In genomic region chr1:1371741-1372711, GRCh38 we compare ENCODE assay signal across 8 cellular contexts. TPM values are rescaled to one million over a fixed set of nuclear protein-coding genes. Genes with fewer than 3 reads are reported as not detected.
DNase-seq lines count a peak whose midpoint lies in the region; ATAC-seq, FAIRE-seq and TF ChIP-seq lines count a peak whose summit lies in the region.

No MANE protein-coding gene starts in this region.

- peaks cover 2% of the 10 kb centered on the region for H3K36me3 Mint-ChIP-seq in astrocyte (ENCODE audit: low read depth, unreplicated experiment)

- no peak overlapping the region for H3K4me3 ChIP-seq in astrocyte (ENCODE audit: insufficient read depth, low read depth, low read length)
- H3K4me3 ChIP-seq in keratinocyte (ENCODE audit: control insufficient read depth in 2 of 3, extremely low read depth in 1 of 3, insufficient read depth in 2 of 3, low read depth in 1 of 3, low read length in 3 of 3): no peak overlapping the region

- dilution Hi-C loops in keratinocyte (cut with MboI; ENCODE audit: extremely low pct_ligation_motif_present, low sequenced_read_pairs): no loop called here

- H3K9me3 ChIP-seq in KOPT-K1 (ENCODE audit: insufficient read depth, low read length, poor library complexity, severe bottlenecking): peaks cover 4% of the 10 kb centered on the region
- H3K9me3 ChIP-seq in astrocyte (ENCODE audit: insufficient read depth, low read depth, low read length): peaks cover 4% of the 10 kb centered on the region
- H3K9me3 ChIP-seq in keratinocyte (ENCODE audit: control insufficient read depth, low read depth, low read length): peaks cover 3% of the 10 kb centered on the region

- DNase-seq in GDM1 (lab: John Stamatoyannopoulos, UW) (peak; percentile 47), T-helper 9 cell (peak; percentile 77), astrocyte (ENCODE audit: low read depth) (no peak), keratinocyte (ENCODE audit: low read depth, low spot score) (no peak)
- DNase-seq in stimulated activated CD4-positive, alpha-beta T cell treated with anti-CD3 and anti-CD28 coated beads, Interleukin-4, amount 100 ng/mL, for 4 hours: peak; percentile 62 to 79

- no peak overlapping the region for H3K27ac Mint-ChIP-seq in astrocyte (ENCODE audit: unreplicated experiment)

- no peak for FAIRE-seq in astrocyte (lab: Jason Lieb, UNC)
- no peak for FAIRE-seq in keratinocyte (lab: Jason Lieb, UNC)

- H4K20me1 ChIP-seq in astrocyte (ENCODE audit: insufficient read depth, low read length) (peaks cover 26% of the 10 kb centered on the region), keratinocyte (ENCODE audit: control insufficient read depth, extremely low read depth, insufficient read depth, low read length) (no peaks in the 10 kb centered on the region)

- H3K4me3 Mint-ChIP-seq in astrocyte (ENCODE audit: unreplicated experiment): no peak overlapping the region

- H3K79me2 ChIP-seq in astrocyte (ENCODE audit: insufficient read depth, low read length) (peaks cover 34% of the 10 kb centered on the region), keratinocyte (ENCODE audit: control insufficient read depth, insufficient read depth, low read length) (peaks cover 30% of the 10 kb centered on the region)

- ATAC-seq in HG03442 (IDR thresholded peaks at IDR 0.05; ENCODE audit: unreplicated experiment) (no peak), GM18870 (IDR thresholded peaks at IDR 0.05; ENCODE audit: unreplicated experiment) (no peak)

- peak overlapping the region; percentile 12 for H3K27ac ChIP-seq in KOPT-K1 (ENCODE audit: low read depth, low read length, poor library complexity, severe bottlenecking)
- H3K27ac ChIP-seq in astrocyte (ENCODE audit: low read depth, low read length): no peak overlapping the region
- no peak overlapping the region for H3K27ac ChIP-seq in keratinocyte (ENCODE audit: control insufficient read depth, insufficient read depth, low read length)

- H3K4me2 ChIP-seq in astrocyte (ENCODE audit: low read length) (no peak overlapping the region), keratinocyte (ENCODE audit: control insufficient read depth, extremely low read depth, insufficient read depth, low read depth, low read length) (no peak overlapping the region)

- H3K36me3 ChIP-seq in KOPT-K1 (ENCODE audit: insufficient read depth, low read length) (peaks cover 14% of the 10 kb centered on the region; the same call in 1 of the 2 replicates), astrocyte (ENCODE audit: insufficient read depth, low read length) (peaks cover 3% of the 10 kb centered on the region), keratinocyte (ENCODE audit: control insufficient read depth in 2 of 2, extremely low read depth in 1 of 2, insufficient read depth in 2 of 2, low read length in 2 of 2) (peaks cover 3 to 8% of the 10 kb centered on the region in 2 experiments)

- H3K4me1 ChIP-seq in astrocyte (ENCODE audit: insufficient read depth, low read length) (peaks cover 18% of the 10 kb centered on the region), keratinocyte (ENCODE audit: control insufficient read depth, extremely low read depth, insufficient read depth, low read length) (peaks cover 12% of the 10 kb centered on the region)

- no peak overlapping the region for H3K9ac ChIP-seq in astrocyte (ENCODE audit: low read length)
- H3K9ac ChIP-seq in keratinocyte (ENCODE audit: control insufficient read depth, extremely low read depth, insufficient read depth, low read length): no peak overlapping the region

- H3K4me1 Mint-ChIP-seq in astrocyte (ENCODE audit: low read depth, unreplicated experiment): peaks cover 10% of the 10 kb centered on the region

- H2AFZ ChIP-seq in astrocyte (ENCODE audit: low read depth, low read length) (no peak overlapping the region), keratinocyte (ENCODE audit: control insufficient read depth, low read length) (no peak overlapping the region)

- no peaks in the 10 kb centered on the region for H3K9me3 Mint-ChIP-seq in astrocyte (ENCODE audit: unreplicated experiment)

- TF ChIP-seq CTCF in astrocyte (IDR thresholded peaks at IDR 0.05; ENCODE audit: insufficient read depth, low read depth, low read length): peak; percentile 65
- peak; percentile 74 to 98 (median 76) for TF ChIP-seq CTCF in keratinocyte (optimal IDR thresholded peaks at IDR 0.05 in 1 of 3, IDR thresholded peaks at IDR 0.05 in 1 of 3, conservative IDR thresholded peaks at IDR 0.05 in 1 of 3; ENCODE audit: extremely low read depth in 1 of 3, insufficient read depth in 2 of 3, low read length in 3 of 3)

- H3K27me3 Mint-ChIP-seq in astrocyte (ENCODE audit: low read depth, unreplicated experiment): no peaks in the 10 kb centered on the region

- no peaks in the 10 kb centered on the region for H3K9me1 ChIP-seq in keratinocyte (ENCODE audit: control insufficient read depth, extremely low read depth, insufficient read depth, low read length)

- H3K27me3 ChIP-seq in astrocyte (ENCODE audit: insufficient read depth, low read length) (no peaks in the 10 kb centered on the region), keratinocyte (ENCODE audit: control insufficient read depth, extremely low read depth, insufficient read depth, low read length) (no peaks in the 10 kb centered on the region)

RNA-seq across cellular contexts. Expression of gene AURKAIP1, which starts 3.0 kb away (rescaled TPM):
- total RNA-seq in astrocyte: 135 and 139 TPM in 2 replicates
- polyA plus RNA-seq in keratinocyte: 75.8 to 86.9 TPM (median 83.2 TPM) in 3 replicates
- 159 TPM for polyA plus RNA-seq in keratinocyte (2011; ENCODE audit: low read depth)
- polyA plus RNA-seq in keratinocyte (2011; cell fraction: cytosol; rRNA removed): 36.7 and 110 TPM in 2 replicates
- 32.3 and 40.6 TPM in 2 replicates for polyA plus RNA-seq in keratinocyte (2011; cell fraction: nucleus; rRNA removed)
- 72.4 and 134 TPM in 2 replicates for polyA plus RNA-seq in keratinocyte (2012; ENCODE audit: low replicate concordance)
- 10.8 to 14.5 TPM (median 13.5 TPM) in 3 replicates for polyA minus RNA-seq in keratinocyte
- polyA minus RNA-seq in keratinocyte (2011; cell fraction: cytosol; rRNA and poly(A)+ RNA removed): 90.7 TPM
- 7.7 and 13.7 TPM in 2 replicates for polyA minus RNA-seq in keratinocyte (2011; cell fraction: nucleus; rRNA and poly(A)+ RNA removed)

RNA-seq across cellular contexts. Expression of gene MXRA8, which starts 13.7 kb away (rescaled TPM):
- 112 and 139 TPM in 2 replicates for total RNA-seq in astrocyte
- 0.05 to 0.14 TPM in 2 of 3 replicates, not detected in the other for polyA plus RNA-seq in keratinocyte
- not detected for polyA plus RNA-seq in keratinocyte (2011; ENCODE audit: low read depth)
- polyA plus RNA-seq in keratinocyte (2011; cell fraction: cytosol; rRNA removed): 0.08 and 0.09 TPM in 2 replicates
- 0.20 and 0.28 TPM in 2 replicates for polyA plus RNA-seq in keratinocyte (2011; cell fraction: nucleus; rRNA removed)
- polyA plus RNA-seq in keratinocyte (2012; ENCODE audit: low replicate concordance): 0.42 and 1.9 TPM in 2 replicates
- polyA minus RNA-seq in keratinocyte: 1.5 TPM in 1 of 3 replicates, not detected in the others
- not detected for polyA minus RNA-seq in keratinocyte (2011; cell fraction: cytosol; rRNA and poly(A)+ RNA removed)
- not detected in 2 replicates for polyA minus RNA-seq in keratinocyte (2011; cell fraction: nucleus; rRNA and poly(A)+ RNA removed)

RNA-seq across cellular contexts. Expression of gene DVL1, which starts 22.8 kb away (rescaled TPM):
- 54.0 and 55.0 TPM in 2 replicates for total RNA-seq in astrocyte
- 28.1 to 68.6 TPM (median 31.6 TPM) in 3 replicates for polyA plus RNA-seq in keratinocyte
- 55.8 TPM for polyA plus RNA-seq in keratinocyte (2011; ENCODE audit: low read depth)
- 11.1 and 34.0 TPM in 2 replicates for polyA plus RNA-seq in keratinocyte (2011; cell fraction: cytosol; rRNA removed)
- polyA plus RNA-seq in keratinocyte (2011; cell fraction: nucleus; rRNA removed): 84.0 and 105 TPM in 2 replicates
- polyA plus RNA-seq in keratinocyte (2012; ENCODE audit: low replicate concordance): 52.2 and 66.2 TPM in 2 replicates
- 26.4 to 34.3 TPM (median 33.9 TPM) in 3 replicates for polyA minus RNA-seq in keratinocyte
- polyA minus RNA-seq in keratinocyte (2011; cell fraction: cytosol; rRNA and poly(A)+ RNA removed): 74.2 TPM
- polyA minus RNA-seq in keratinocyte (2011; cell fraction: nucleus; rRNA and poly(A)+ RNA removed): 39.9 and 69.1 TPM in 2 replicates

RNA-seq across cellular contexts. Expression of gene CCNL2, which starts 27.1 kb away (rescaled TPM):
- 194 and 197 TPM in 2 replicates for total RNA-seq in astrocyte
- polyA plus RNA-seq in keratinocyte: 97.0 to 171 TPM (median 140 TPM) in 3 replicates
- 75.5 TPM for polyA plus RNA-seq in keratinocyte (2011; ENCODE audit: low read depth)
- 28.4 and 29.1 TPM in 2 replicates for polyA plus RNA-seq in keratinocyte (2011; cell fraction: cytosol; rRNA removed)
- 897 and 930 TPM in 2 replicates for polyA plus RNA-seq in keratinocyte (2011; cell fraction: nucleus; rRNA removed)
- 61.3 and 150 TPM in 2 replicates for polyA plus RNA-seq in keratinocyte (2012; ENCODE audit: low replicate concordance)
- 41.8 to 80.5 TPM (median 44.9 TPM) in 3 replicates for polyA minus RNA-seq in keratinocyte
- 10.7 TPM for polyA minus RNA-seq in keratinocyte (2011; cell fraction: cytosol; rRNA and poly(A)+ RNA removed)
- polyA minus RNA-seq in keratinocyte (2011; cell fraction: nucleus; rRNA and poly(A)+ RNA removed): 90.2 and 130 TPM in 2 replicates

RNA-seq across cellular contexts. Expression of gene MRPL20, which starts 35.1 kb away (rescaled TPM):
- 87.3 and 88.5 TPM in 2 replicates for total RNA-seq in astrocyte
- 94.3 to 169 TPM (median 133 TPM) in 3 replicates for polyA plus RNA-seq in keratinocyte
- 31.7 TPM for polyA plus RNA-seq in keratinocyte (2011; ENCODE audit: low read depth)
- 121 and 139 TPM in 2 replicates for polyA plus RNA-seq in keratinocyte (2011; cell fraction: cytosol; rRNA removed)
- polyA plus RNA-seq in keratinocyte (2011; cell fraction: nucleus; rRNA removed): 71.0 and 73.2 TPM in 2 replicates
- 118 and 167 TPM in 2 replicates for polyA plus RNA-seq in keratinocyte (2012; ENCODE audit: low replicate concordance)
- polyA minus RNA-seq in keratinocyte: 42.8 to 84.5 TPM (median 75.4 TPM) in 3 replicates
- 137 TPM for polyA minus RNA-seq in keratinocyte (2011; cell fraction: cytosol; rRNA and poly(A)+ RNA removed)
- polyA minus RNA-seq in keratinocyte (2011; cell fraction: nucleus; rRNA and poly(A)+ RNA removed): 25.4 and 27.8 TPM in 2 replicates

Comparison
In these comparisons a context has a peak if more than half of its experiments do, and no peak if none do; other contexts are left out.
1. DNase-seq: peak in GDM1 (single experiment), T-helper 9 cell (single experiment) and stimulated activated CD4-positive, alpha-beta T cell treated with anti-CD3 and anti-CD28 coated beads, Interleukin-4, amount 100 ng/mL, for 4 hours (2 of 2); none in astrocyte (single experiment) and keratinocyte (single experiment).